Comparison of ENCODE assay signal across 15 cellular contexts in genomic region chr2:3073196-3073595, GRCh38.
"Had no signal": no experiment of that assay in that cellular context is flagged by ENCODE, and none has a peak within 500 bp of the region (broad histone marks: within the 10 kb centered on the region; RNA-seq: fewer than 3 reads in every experiment).

No MANE protein-coding gene starts in this region.

- H3K9me3 Mint-ChIP-seq: activated naive CD4-positive, alpha-beta T cell treated with anti-CD3 and anti-CD28 coated beads, Interleukin-2, amount 10 ng/mL, durations not matched to agents 7 days and 5 days; mesothelial cell of epicardium; neural crest cell had no signal

- H3K4me1 ChIP-seq: ascending aorta, gastrocnemius medialis, lower lobe of right lung, stomach had no signal

- H3K9me3 ChIP-seq: ascending aorta, gastrocnemius medialis, lower lobe of right lung, stomach had no signal

- DNase-seq: activated CD4-positive, alpha-beta T cell treated with anti-CD3 and anti-CD28 coated beads, Interleukin-2, amount 50 U/mL, for 48 hours; activated CD4-positive, CD25-positive, alpha-beta regulatory T cell treated with anti-CD3 and anti-CD28 coated beads, Interleukin-2, amount 50 U/mL, for 72 hours; activated CD8-positive, alpha-beta memory T cell treated with anti-CD3 and anti-CD28 coated beads, Interleukin-2, amount 10 ng/mL, durations not matched to agents 7 days and 5 days; activated naive CD4-positive, alpha-beta T cell treated with anti-CD3 and anti-CD28 coated beads, Interleukin-2, amount 10 ng/mL, durations not matched to agents 7 days and 5 days; activated T-cell treated with anti-CD3 and anti-CD28 coated beads, Interleukin-2, amount 50 U/mL, for 1 hour; dermis blood vessel endothelial cell; gastrocnemius medialis; left colon; lower lobe of right lung; stimulated activated CD4-positive, alpha-beta T cell treated with anti-CD3 and anti-CD28 coated beads, Interleukin-12 subunit alpha, Interleukin-12 subunit beta, amount 100 ng/mL, for 4 hours; stimulated activated CD4-positive, alpha-beta T cell treated with anti-CD3 and anti-CD28 coated beads, Interleukin-2, amount 100 ng/mL, for 24 hours; stomach had no signal

- H3K27ac ChIP-seq: ascending aorta, gastrocnemius medialis, lower lobe of right lung, stomach had no signal

- H3K27me3 Mint-ChIP-seq: activated CD8-positive, alpha-beta memory T cell treated with anti-CD3 and anti-CD28 coated beads, Interleukin-2, amount 10 ng/mL, durations not matched to agents 7 days and 5 days; activated naive CD4-positive, alpha-beta T cell treated with anti-CD3 and anti-CD28 coated beads, Interleukin-2, amount 10 ng/mL, durations not matched to agents 7 days and 5 days had no signal

- H3K36me3 Mint-ChIP-seq: activated CD8-positive, alpha-beta memory T cell treated with anti-CD3 and anti-CD28 coated beads, Interleukin-2, amount 10 ng/mL, durations not matched to agents 7 days and 5 days; activated naive CD4-positive, alpha-beta T cell treated with anti-CD3 and anti-CD28 coated beads, Interleukin-2, amount 10 ng/mL, durations not matched to agents 7 days and 5 days; mesothelial cell of epicardium had no signal

- H3K4me1 Mint-ChIP-seq: activated CD8-positive, alpha-beta memory T cell treated with anti-CD3 and anti-CD28 coated beads, Interleukin-2, amount 10 ng/mL, durations not matched to agents 7 days and 5 days; activated naive CD4-positive, alpha-beta T cell treated with anti-CD3 and anti-CD28 coated beads, Interleukin-2, amount 10 ng/mL, durations not matched to agents 7 days and 5 days; mesothelial cell of epicardium had no signal

- H3K27me3 ChIP-seq: ascending aorta, gastrocnemius medialis had no signal

- H3K27ac Mint-ChIP-seq: activated CD8-positive, alpha-beta memory T cell treated with anti-CD3 and anti-CD28 coated beads, Interleukin-2, amount 10 ng/mL, durations not matched to agents 7 days and 5 days; activated naive CD4-positive, alpha-beta T cell treated with anti-CD3 and anti-CD28 coated beads, Interleukin-2, amount 10 ng/mL, durations not matched to agents 7 days and 5 days; mesothelial cell of epicardium had no signal

- H3K4me3 ChIP-seq: ascending aorta, gastrocnemius medialis, lower lobe of right lung, stomach had no signal

- H3K4me3 Mint-ChIP-seq: activated CD8-positive, alpha-beta memory T cell treated with anti-CD3 and anti-CD28 coated beads, Interleukin-2, amount 10 ng/mL, durations not matched to agents 7 days and 5 days; activated naive CD4-positive, alpha-beta T cell treated with anti-CD3 and anti-CD28 coated beads, Interleukin-2, amount 10 ng/mL, durations not matched to agents 7 days and 5 days; mesothelial cell of epicardium; neural crest cell had no signal

- H3K36me3 ChIP-seq: ascending aorta, gastrocnemius medialis, lower lobe of right lung, stomach had no signal
